8 cellular contexts compared by ENCODE assay signal in genomic region chr11:108224908-108225786, GRCh38. TPM values are rescaled to one million over a fixed set of nuclear protein-coding genes. Genes with fewer than 3 reads are reported as not detected.
DNase-seq lines count a peak whose midpoint lies in the region; ATAC-seq, FAIRE-seq and TF ChIP-seq lines count a peak whose summit lies in the region.

No MANE protein-coding gene starts in this region.

- no peak overlapping the region for H3K9ac ChIP-seq in keratinocyte (ENCODE audit: control insufficient read depth, extremely low read depth, insufficient read depth, low read length)

- no peaks in the 10 kb centered on the region for H4K20me1 ChIP-seq in keratinocyte (ENCODE audit: control insufficient read depth, extremely low read depth, insufficient read depth, low read length)

- H2AFZ ChIP-seq in keratinocyte (ENCODE audit: control insufficient read depth, low read length): no peak overlapping the region

- peaks cover 51% of the 10 kb centered on the region for H3K36me3 Mint-ChIP-seq in activated CD4-positive, alpha-beta T cell treated with anti-CD3 and anti-CD28 coated beads, Interleukin-2, amount 10 ng/mL, durations not matched to agents 7 days and 5 days (ENCODE audit: low read depth)

- POLR2A ChIA-PET in activated CD4-positive, alpha-beta T cell treated with anti-CD3 and anti-CD28 coated beads, Interleukin-2, amount 10 ng/mL, durations not matched to agents 7 days and 5 days (lab: Charles Lee): no interaction called here

- H3K4me3 Mint-ChIP-seq in activated CD4-positive, alpha-beta T cell treated with anti-CD3 and anti-CD28 coated beads, Interleukin-2, amount 10 ng/mL, durations not matched to agents 7 days and 5 days: no peak overlapping the region

- H3K4me2 ChIP-seq in keratinocyte (ENCODE audit: control insufficient read depth, extremely low read depth, insufficient read depth, low read depth, low read length): peak overlapping the region; percentile 85

- no peak for TF ChIP-seq EP300 in upper lobe of left lung (IDR thresholded peaks at IDR 0.05)

- peaks cover 47% of the 10 kb centered on the region for H3K79me2 ChIP-seq in keratinocyte (ENCODE audit: control insufficient read depth, insufficient read depth, low read length)

- no peak for ATAC-seq in heart right ventricle
- ATAC-seq in Right ventricle myocardium inferior: no peak
- no peak for ATAC-seq in upper lobe of left lung (ENCODE audit: low FRiP score in 2 of 2)

- H3K9me1 ChIP-seq in keratinocyte (ENCODE audit: control insufficient read depth, extremely low read depth, insufficient read depth, low read length): no peaks in the 10 kb centered on the region

- H3K27ac ChIP-seq in heart right ventricle (peak overlapping the region in 4 of 10 donors; percentile 9 to 91 (median 46)), keratinocyte (ENCODE audit: control insufficient read depth, insufficient read depth, low read length) (no peak overlapping the region), upper lobe of left lung (peak overlapping the region; percentile 92 to 97 (median 94))

- CTCF ChIA-PET in activated CD4-positive, alpha-beta T cell treated with anti-CD3 and anti-CD28 coated beads, Interleukin-2, amount 10 ng/mL, durations not matched to agents 7 days and 5 days (lab: Charles Lee): interaction anchor here (3.7 kb wide), 1 partner anchor 12 kb away, joined by 21 read pairs; no protein-coding TSS in a partner anchor

- TF ChIP-seq POLR2A in upper lobe of left lung (IDR thresholded peaks at IDR 0.05): no peak

- H3K27ac Mint-ChIP-seq in activated CD4-positive, alpha-beta T cell treated with anti-CD3 and anti-CD28 coated beads, Interleukin-2, amount 10 ng/mL, durations not matched to agents 7 days and 5 days: no peak overlapping the region

- DNase-seq in heart right ventricle: no peak
- DNase-seq in Right ventricle myocardium inferior (ENCODE audit: missing footprints): no peak
- peak; percentile 60 for DNase-seq in activated CD4-positive, alpha-beta T cell treated with anti-CD3 and anti-CD28 coated beads, Interleukin-2, amount 10 ng/mL, durations not matched to agents 7 days and 5 days
- DNase-seq in keratinocyte (ENCODE audit: low read depth, low spot score): no peak
- peak in 1 of 2 donors; percentile 18 for DNase-seq in upper lobe of left lung
- no peak for DNase-seq in NCI-H2227 (lab: John Stamatoyannopoulos, UW; ENCODE audit: unreplicated experiment)
- no peak for DNase-seq in amniotic stem cell (lab: John Stamatoyannopoulos, UW)
- DNase-seq in NCI-H2196 (lab: John Stamatoyannopoulos, UW; ENCODE audit: unreplicated experiment): no peak

- dilution Hi-C loops in keratinocyte (cut with MboI; ENCODE audit: extremely low pct_ligation_motif_present, low sequenced_read_pairs): no loop called here

- TF ChIP-seq CTCF in heart right ventricle (IDR thresholded peaks at IDR 0.05): no peak
- no peak for TF ChIP-seq CTCF in keratinocyte (optimal IDR thresholded peaks at IDR 0.05 in 1 of 3, IDR thresholded peaks at IDR 0.05 in 1 of 3, conservative IDR thresholded peaks at IDR 0.05 in 1 of 3; ENCODE audit: extremely low read depth in 1 of 3, insufficient read depth in 2 of 3, low read length in 3 of 3)
- no peak for TF ChIP-seq CTCF in upper lobe of left lung (IDR thresholded peaks at IDR 0.05)

- H3K4me1 Mint-ChIP-seq in activated CD4-positive, alpha-beta T cell treated with anti-CD3 and anti-CD28 coated beads, Interleukin-2, amount 10 ng/mL, durations not matched to agents 7 days and 5 days: peaks cover 39% of the 10 kb centered on the region

- 90 to 91% methylated on average over 14 of the region's 14 CpGs for WGBS in heart right ventricle, 2 donors
- 72 to 77% methylated on average over 12 to 14 of the region's 14 CpGs for WGBS in upper lobe of left lung, 2 donors

- no peaks in the 10 kb centered on the region for H3K27me3 ChIP-seq in heart right ventricle
- H3K27me3 ChIP-seq in keratinocyte (ENCODE audit: control insufficient read depth, extremely low read depth, insufficient read depth, low read length): no peaks in the 10 kb centered on the region
- H3K27me3 ChIP-seq in upper lobe of left lung: no peaks in the 10 kb centered on the region

- intact Hi-C loops in heart right ventricle (cut with DNase I): loop anchor here in 6 of 10 donors (5.0 to 10.0 kb wide), 6 partner anchors 100 to 422 kb away; partner anchors contain the start of genes ACAT1 (in 4 of the 6), CUL5 (in 2 of the 6), C11orf65 (in 1 of the 6) and POGLUT3 (in 1 of the 6)
- intact Hi-C loops in Right ventricle myocardium inferior (cut with DNase I): no loop called here

- peaks cover 0 to 33% (median 22%) of the 10 kb centered on the region in 9 donors for H3K36me3 ChIP-seq in heart right ventricle
- peaks cover under 1 to 3% of the 10 kb centered on the region in 2 experiments for H3K36me3 ChIP-seq in keratinocyte (ENCODE audit: control insufficient read depth in 2 of 2, extremely low read depth in 1 of 2, insufficient read depth in 2 of 2, low read length in 2 of 2)
- peaks cover 0 to 17% (median 5%) of the 10 kb centered on the region in 4 donors for H3K36me3 ChIP-seq in upper lobe of left lung

- H3K9me3 ChIP-seq in heart right ventricle (no peaks in the 10 kb centered on the region), keratinocyte (ENCODE audit: control insufficient read depth, low read depth, low read length) (no peaks in the 10 kb centered on the region), upper lobe of left lung (no peaks in the 10 kb centered on the region)

- H3K9me3 Mint-ChIP-seq in activated CD4-positive, alpha-beta T cell treated with anti-CD3 and anti-CD28 coated beads, Interleukin-2, amount 10 ng/mL, durations not matched to agents 7 days and 5 days: no peaks in the 10 kb centered on the region

- no peaks in the 10 kb centered on the region for H3K27me3 Mint-ChIP-seq in activated CD4-positive, alpha-beta T cell treated with anti-CD3 and anti-CD28 coated beads, Interleukin-2, amount 10 ng/mL, durations not matched to agents 7 days and 5 days

- FAIRE-seq in keratinocyte (lab: Jason Lieb, UNC): no peak

- H3K4me3 ChIP-seq in heart right ventricle: peak overlapping the region in 6 of 10 donors; percentile 5 to 91 (median 74)
- H3K4me3 ChIP-seq in keratinocyte (ENCODE audit: control insufficient read depth in 2 of 3, extremely low read depth in 1 of 3, insufficient read depth in 2 of 3, low read depth in 1 of 3, low read length in 3 of 3): no peak overlapping the region
- H3K4me3 ChIP-seq in upper lobe of left lung: peak overlapping the region in 2 of 4 donors; percentile 76

- H3K4me1 ChIP-seq in heart right ventricle (peaks cover 3 to 54% (median 34%) of the 10 kb centered on the region in 9 donors), keratinocyte (ENCODE audit: control insufficient read depth, extremely low read depth, insufficient read depth, low read length) (peaks cover 15% of the 10 kb centered on the region), upper lobe of left lung (peaks cover 27 to 44% (median 34%) of the 10 kb centered on the region in 4 donors)

RNA-seq across cellular contexts. Expression of gene ATM, which starts 2.3 kb away (rescaled TPM):
- 10 to 100 TPM; 23.5 to 50.7 (median 34.1) TPM for total RNA-seq in heart right ventricle
- 10 to 100 TPM in 1 of 2 donors, 1 to 10 TPM in 1; 9.4 to 20.3 TPM for polyA plus RNA-seq in heart right ventricle
- total RNA-seq in Right ventricle myocardium inferior: 24.9 TPM
- total RNA-seq in activated CD4-positive, alpha-beta T cell treated with anti-CD3 and anti-CD28 coated beads, Interleukin-2, amount 10 ng/mL, durations not matched to agents 7 days and 5 days: 100 to 1,000 TPM; 227 to 242 TPM
- polyA plus RNA-seq in keratinocyte: 18.6 to 28.5 TPM (median 21.5 TPM) in 3 replicates
- polyA plus RNA-seq in keratinocyte (2011; ENCODE audit: low read depth): 38.0 TPM
- 8.2 and 14.3 TPM in 2 replicates for polyA plus RNA-seq in keratinocyte (2011; cell fraction: cytosol; rRNA removed)
- 51.3 and 64.3 TPM in 2 replicates for polyA plus RNA-seq in keratinocyte (2011; cell fraction: nucleus; rRNA removed)
- 8.0 and 16.6 TPM in 2 replicates for polyA plus RNA-seq in keratinocyte (2012; ENCODE audit: low replicate concordance)
- 24.4 to 82.2 TPM (median 33.2 TPM) in 3 replicates for polyA minus RNA-seq in keratinocyte
- 22.1 TPM for polyA minus RNA-seq in keratinocyte (2011; cell fraction: cytosol; rRNA and poly(A)+ RNA removed)
- polyA minus RNA-seq in keratinocyte (2011; cell fraction: nucleus; rRNA and poly(A)+ RNA removed): 92.6 and 165 TPM in 2 replicates
- total RNA-seq in upper lobe of left lung: 100 to 1,000 TPM in 2 of 6 donors, 10 to 100 TPM in 4; 37.9 to 248 (median 62.6) TPM

RNA-seq across cellular contexts. Expression of gene NPAT, which starts 2.7 kb away (rescaled TPM):
- total RNA-seq in heart right ventricle (10 to 100 TPM in 4 of 10 donors, 1 to 10 TPM in 6; 7.6 to 11.4 (median 9.5) TPM), Right ventricle myocardium inferior (7.4 TPM), upper lobe of left lung (10 to 100 TPM in 4 of 6 donors, 1 to 10 TPM in 2; 9.5 to 21.3 (median 12.8) TPM)
- polyA plus RNA-seq in heart right ventricle (1 to 10 TPM; 1.9 to 2.1 TPM), keratinocyte (6.1 to 8.0 TPM (median 6.3 TPM) in 3 replicates)
- 10 to 100 TPM; 49.8 to 74.6 TPM for total RNA-seq in activated CD4-positive, alpha-beta T cell treated with anti-CD3 and anti-CD28 coated beads, Interleukin-2, amount 10 ng/mL, durations not matched to agents 7 days and 5 days
- 2.0 TPM for polyA plus RNA-seq in keratinocyte (2011; ENCODE audit: low read depth)
- 2.0 and 5.4 TPM in 2 replicates for polyA plus RNA-seq in keratinocyte (2011; cell fraction: cytosol; rRNA removed)
- 7.5 and 8.6 TPM in 2 replicates for polyA plus RNA-seq in keratinocyte (2011; cell fraction: nucleus; rRNA removed)
- polyA plus RNA-seq in keratinocyte (2012; ENCODE audit: low replicate concordance): 3.7 and 4.8 TPM in 2 replicates
- 4.3 to 19.6 TPM (median 12.5 TPM) in 3 replicates for polyA minus RNA-seq in keratinocyte
- polyA minus RNA-seq in keratinocyte (2011; cell fraction: cytosol; rRNA and poly(A)+ RNA removed): 5.2 TPM
- 12.5 and 22.9 TPM in 2 replicates for polyA minus RNA-seq in keratinocyte (2011; cell fraction: nucleus; rRNA and poly(A)+ RNA removed)

Comparison
In these comparisons a context has a peak if more than half of its experiments do, and no peak if none do; other contexts are left out.
1. H3K4me3 ChIP-seq: peak in heart right ventricle (6 of 10); none in keratinocyte (0 of 3).